19 cellular contexts compared by ENCODE assay signal in genomic region chr12:88493651-88494050, GRCh38.
DNase-seq lines count a peak whose midpoint lies in the region; ATAC-seq, FAIRE-seq and TF ChIP-seq lines count a peak whose summit lies in the region.
"Had no signal": no experiment of that assay in that cellular context is flagged by ENCODE, and none has a peak within 500 bp of the region (broad histone marks: within the 10 kb centered on the region; RNA-seq: fewer than 3 reads in every experiment).

No MANE protein-coding gene starts in this region.

- intact Hi-C loops in IMR-90 (cut with micrococcal nuclease) = loop anchor here (2.0 kb wide), 1 partner anchor 79 kb away; no protein-coding TSS in a partner anchor
- intact Hi-C loops in activated CD4-positive, alpha-beta T cell treated with anti-CD3 and anti-CD28 coated beads for 36 hours (cut with DNase I, micrococcal nuclease) = no loop called here
- intact Hi-C loops in left ventricle myocardium superior (cut with micrococcal nuclease) = no loop called here

- peak overlapping the region; percentile 64 for H3K18ac ChIP-seq in IMR-90 (ENCODE audit: low read depth, low read length)

- H3K4me1 Mint-ChIP-seq in activated CD4-positive, alpha-beta T cell treated with anti-CD3 and anti-CD28 coated beads for 36 hours = no peaks in the 10 kb centered on the region
- H3K4me1 Mint-ChIP-seq: CD4-positive, CD25-positive, alpha-beta regulatory T cell; memory B cell; neural crest cell had no signal

- H2BK15ac ChIP-seq in IMR-90 (ENCODE audit: low read depth, low read length) = no peak overlapping the region

- H3K4me3 ChIP-seq in IMR-90 (ENCODE audit: insufficient read depth, low read depth, low read length) = peak overlapping the region; percentile 21; the same call in 1 of the 2 replicates
- no peak overlapping the region for H3K4me3 ChIP-seq in astrocyte of the spinal cord (ENCODE audit: low read depth, low read length)
- H3K4me3 ChIP-seq in small intestine (ENCODE audit: low read depth in 1 of 2, low read length in 2 of 2) = no peak overlapping the region
- H3K4me3 ChIP-seq: right lobe of liver, vagina had no signal

- H3K27me3 Mint-ChIP-seq in activated CD4-positive, alpha-beta T cell treated with anti-CD3 and anti-CD28 coated beads for 36 hours = peaks cover 2% of the 10 kb centered on the region
- H3K27me3 Mint-ChIP-seq: CD4-positive, CD25-positive, alpha-beta regulatory T cell; memory B cell had no signal

- no peak overlapping the region for H3K4me3 Mint-ChIP-seq in activated CD4-positive, alpha-beta T cell treated with anti-CD3 and anti-CD28 coated beads for 36 hours
- H3K4me3 Mint-ChIP-seq: CD4-positive, CD25-positive, alpha-beta regulatory T cell; memory B cell; neural crest cell had no signal

- H2BK5ac ChIP-seq in IMR-90 (ENCODE audit: low read depth, low read length, poor library complexity, severe bottlenecking) = peak overlapping the region; percentile 97

- H3K27me3 ChIP-seq in IMR-90 (ENCODE audit: control insufficient read depth, insufficient read depth, low read length) (no peaks in the 10 kb centered on the region), small intestine (ENCODE audit: control insufficient read depth in 2 of 2, insufficient read depth in 2 of 2, low read length in 2 of 2) (no peaks in the 10 kb centered on the region)
- H3K27me3 ChIP-seq: right lobe of liver, vagina had no signal

- ATAC-seq in IMR-90 (ENCODE audit: low read depth) (peak; percentile 73), left ventricle myocardium superior (no peak)
- no peak for ATAC-seq in activated CD4-positive, alpha-beta T cell treated with anti-CD3 and anti-CD28 coated beads for 36 hours
- ATAC-seq: right lobe of liver had no signal

- no peak overlapping the region for H3K4ac ChIP-seq in IMR-90 (ENCODE audit: low read depth, low read length)

- BruUV-seq in IMR-90 (replicated peaks; lab: Mats Ljungman, UMichigan) = no TSS peak

- peak overlapping the region in 1 of 2 experiments; percentile 13; a peak in 1 of 4 replicates for H4K8ac ChIP-seq in IMR-90 (ENCODE audit: low read depth in 2 of 2, low read length in 2 of 2)

- no peak overlapping the region for H3K56ac ChIP-seq in IMR-90 (ENCODE audit: extremely low read depth, insufficient read depth, low read length)

- H3K36me3 ChIP-seq in IMR-90 (ENCODE audit: control insufficient read depth, insufficient read depth, low read length) = peaks cover 7% of the 10 kb centered on the region; the same call in 1 of the 2 replicates
- H3K36me3 ChIP-seq in small intestine (ENCODE audit: control insufficient read depth in 2 of 2, insufficient read depth in 2 of 2, low read length in 2 of 2) = peaks cover 0 to 2% of the 10 kb centered on the region in 2 donors
- H3K36me3 ChIP-seq: right lobe of liver, vagina had no signal

- H2AK5ac ChIP-seq in IMR-90 (ENCODE audit: low read depth, low read length) = no peak overlapping the region

- peak overlapping the region; percentile 83 for H3K4me2 ChIP-seq in IMR-90 (ENCODE audit: low read depth, low read length)
- H3K4me2 ChIP-seq: KMS-11 had no signal

- no peak overlapping the region for H3K14ac ChIP-seq in IMR-90 (replicated peaks; ENCODE audit: low read depth, low read length)

- no peak overlapping the region for H3K23ac ChIP-seq in IMR-90 (ENCODE audit: low read depth, low read length)

- no peak overlapping the region for H3K9ac ChIP-seq in IMR-90 (ENCODE audit: low read depth, low read length)
- H3K9ac ChIP-seq: KMS-11 had no signal

- peak overlapping the region; percentile 7; the same call in 1 of the 2 replicates for H3K27ac ChIP-seq in IMR-90 (ENCODE audit: insufficient read depth, low read length)
- no peak overlapping the region for H3K27ac ChIP-seq in small intestine (ENCODE audit: low read depth in 1 of 2, low read length in 1 of 2)
- H3K27ac ChIP-seq: KMS-11, right lobe of liver, vagina, VCaP had no signal

- POLR2A ChIA-PET in IMR-90 (lab: Charles Lee; ENCODE audit: unreplicated experiment) = no interaction called here
- POLR2A ChIA-PET in activated CD4-positive, alpha-beta T cell treated with anti-CD3 and anti-CD28 coated beads for 36 hours (lab: Charles Lee) = no interaction called here

- TF ChIP-seq RAD21 in IMR-90 (IDR thresholded peaks at IDR 0.05; ENCODE audit: low read length) = 0 out of 2 replicates have a peak, but pooled peaks have one; percentile 9

- peak; percentile 55 for DNase-seq in DMS79 treated with DMSO at 0.1 percent for 48 hours (lab: John Stamatoyannopoulos, UW)
- DNase-seq in IMR-90 = peak; percentile 97
- peak; percentile 93 for DNase-seq in astrocyte of the spinal cord (ENCODE audit: low read depth, low spot score)
- peak; percentile 94 for DNase-seq in iris pigment epithelial cell (ENCODE audit: low read depth)
- no peak for DNase-seq in DMS114 treated with DMSO at 0.1 percent for 48 hours (lab: John Stamatoyannopoulos, UW; ENCODE audit: unreplicated experiment)
- DNase-seq in activated CD4-positive, alpha-beta T cell treated with anti-CD3 and anti-CD28 coated beads for 36 hours = no peak
- DNase-seq in small intestine = no peak
- no peak for DNase-seq in left ventricle myocardium superior
- DNase-seq: activated naive CD4-positive, alpha-beta T cell treated with Interleukin-2 at 50 U/mL for 16 hours; CD4-positive, CD25-positive, alpha-beta regulatory T cell; NCI-H2029 treated with DMSO at 0.1 percent for 48 hours; right lobe of liver; stimulated activated naive CD4-positive, alpha-beta T cell treated with Interleukin-2 at 50 U/mL for 16 hours had no signal

- no peaks in the 10 kb centered on the region for H3K9me3 ChIP-seq in IMR-90 (ENCODE audit: control insufficient read depth, insufficient read depth, low read length)
- no peaks in the 10 kb centered on the region for H3K9me3 ChIP-seq in small intestine (ENCODE audit: control insufficient read depth, low read depth)
- H3K9me3 ChIP-seq: right lobe of liver, vagina had no signal

- CTCF ChIA-PET in IMR-90 (lab: Yijun Ruan, JAX) = no interaction called here
- CTCF ChIA-PET in activated CD4-positive, alpha-beta T cell treated with anti-CD3 and anti-CD28 coated beads for 36 hours (lab: Charles Lee) = no interaction called here

- no peak overlapping the region for H4K5ac ChIP-seq in IMR-90 (ENCODE audit: low read depth, low read length)

- no peak overlapping the region for H2BK120ac ChIP-seq in IMR-90 (ENCODE audit: low read depth, low read length)

- no peak overlapping the region for H4K91ac ChIP-seq in IMR-90 (ENCODE audit: insufficient read depth, low read depth, low read length)

- in situ Hi-C loops in IMR-90 (cut with MboI; ENCODE audit: low sequenced_read_pairs) = no loop called here
- in situ Hi-C loops in astrocyte of the spinal cord (cut with HindIII; ENCODE audit: low sequenced_read_pairs) = no loop called here

- no peaks in the 10 kb centered on the region for H4K20me1 ChIP-seq in IMR-90 (ENCODE audit: insufficient read depth, low read length)

- peaks cover 10 to 11% of the 10 kb centered on the region in 2 experiments; a peak in 3 of 4 replicates for H3K79me1 ChIP-seq in IMR-90 (ENCODE audit: low read depth in 1 of 2, low read length in 2 of 2)

- no peak for TF ChIP-seq POLR2A in IMR-90 (IDR thresholded peaks at IDR 0.05; ENCODE audit: low read depth, low read length)

- FAIRE-seq in small intestine (lab: Jason Lieb, UNC) = no peak
- FAIRE-seq: G401.6 had no signal

- H2AFZ ChIP-seq in IMR-90 (replicated peaks; ENCODE audit: low read length, poor library complexity) = no peak overlapping the region

- TF ChIP-seq CTCF in IMR-90 (conservative IDR thresholded peaks at IDR 0.05; ENCODE audit: low read depth, low read length) = no peak
- no peak for TF ChIP-seq CTCF in astrocyte of the spinal cord (IDR thresholded peaks at IDR 0.05; ENCODE audit: low read depth, low read length)

- dilution Hi-C loops in IMR-90 (cut with HindIII; ENCODE audit: low sequenced_read_pairs, unreplicated experiment) = no loop called here

- H2BK20ac ChIP-seq in IMR-90 (ENCODE audit: low read depth, low read length) = no peak overlapping the region

- H3K4me1 ChIP-seq in IMR-90 (ENCODE audit: control insufficient read depth, insufficient read depth, low read length) = peaks cover 4% of the 10 kb centered on the region; the same call in 1 of the 2 replicates
- no peaks in the 10 kb centered on the region for H3K4me1 ChIP-seq in small intestine (ENCODE audit: control insufficient read depth in 2 of 2, insufficient read depth in 1 of 2, low read depth in 1 of 2, low read length in 1 of 2)
- H3K4me1 ChIP-seq: right lobe of liver, vagina had no signal

- no peak overlapping the region for H2AK9ac ChIP-seq in IMR-90 (replicated peaks; ENCODE audit: low read depth, low read length, poor library complexity)

- no peaks in the 10 kb centered on the region for H3K9me1 ChIP-seq in IMR-90 (ENCODE audit: insufficient read depth, low read length)

- H3K36me3 Mint-ChIP-seq in activated CD4-positive, alpha-beta T cell treated with anti-CD3 and anti-CD28 coated beads for 36 hours (ENCODE audit: low read depth) = no peaks in the 10 kb centered on the region
- H3K36me3 Mint-ChIP-seq: CD4-positive, CD25-positive, alpha-beta regulatory T cell; memory B cell had no signal

- no peak overlapping the region for H3K27ac Mint-ChIP-seq in activated CD4-positive, alpha-beta T cell treated with anti-CD3 and anti-CD28 coated beads for 36 hours
- H3K27ac Mint-ChIP-seq: CD4-positive, CD25-positive, alpha-beta regulatory T cell; memory B cell had no signal

- H3K9me3 Mint-ChIP-seq in activated CD4-positive, alpha-beta T cell treated with anti-CD3 and anti-CD28 coated beads for 36 hours (ENCODE audit: low read depth) = no peaks in the 10 kb centered on the region
- H3K9me3 Mint-ChIP-seq: neural crest cell had no signal

- WGBS in IMR-90 (ENCODE audit: extremely low coverage in 2 of 2, insufficient read length in 1 of 2), 2 experiments = no CpG with 5 or more reads among the region's 3 CpGs
- 67 to 85% (median 80%) methylated on average over 3 of the region's 3 CpGs for WGBS in small intestine, 3 donors

TF ChIP-seq in IMR-90, 13 proteins besides CTCF, POLR2A, EP300 and RAD21:
- no peak for TF ChIP-seq SMC3 (IDR thresholded peaks at IDR 0.05; ENCODE audit: low read depth, low read length)
- TF ChIP-seq CEBPB (IDR thresholded peaks at IDR 0.05; ENCODE audit: low read depth, low read length) = peak; percentile 59

Comparison
In these comparisons a context has a peak if more than half of its experiments do, and no peak if none do; other contexts are left out.
1. DNase-seq: peak in DMS79 treated with DMSO at 0.1 percent for 48 hours (single experiment), IMR-90 (single experiment), astrocyte of the spinal cord (single experiment) and iris pigment epithelial cell (single experiment); none in DMS114 treated with DMSO at 0.1 percent for 48 hours (single experiment), activated CD4-positive, alpha-beta T cell treated with anti-CD3 and anti-CD28 coated beads for 36 hours (single experiment), small intestine (single experiment) and left ventricle myocardium superior (single experiment).